In the genomic region with DNA sequence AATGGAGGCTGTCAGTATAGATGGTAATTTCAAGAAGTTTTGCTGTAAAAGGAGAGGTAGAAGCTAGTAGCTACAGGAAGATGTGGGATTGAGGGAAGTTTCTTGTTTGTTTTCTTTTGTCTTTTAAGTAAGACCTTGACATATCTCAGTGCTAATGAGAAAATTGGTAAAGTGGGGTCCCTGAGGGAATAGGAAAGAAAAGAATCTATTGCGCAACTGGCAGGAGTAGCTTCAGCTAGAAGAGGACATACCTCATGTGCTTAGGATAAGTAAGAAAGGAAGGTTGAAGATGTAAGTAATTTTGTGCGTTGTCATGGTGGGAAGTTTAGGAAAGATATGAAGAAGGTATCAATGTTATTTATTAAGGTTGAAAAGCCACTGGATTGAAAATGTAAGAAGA, we compare ENCODE assay signal across 28 cellular contexts.
"Had no signal": no experiment of that assay in that cellular context is flagged by ENCODE, and none has a peak within 500 bp of the region (broad histone marks: within the 10 kb centered on the region; RNA-seq: fewer than 3 reads in every experiment).

No MANE protein-coding gene starts in this region.

- H3K27me3 ChIP-seq: adrenal gland, SJSA1 had no signal

- H3K4me3 ChIP-seq: adrenal gland, SJSA1 had no signal

- H3K9me3 ChIP-seq: adrenal gland, SJSA1 had no signal

- H3K4me1 ChIP-seq: adrenal gland had no signal

- H3K27ac ChIP-seq: adrenal gland, SJSA1 had no signal

- FAIRE-seq: RCC 7860, TTC549 had no signal

- DNase-seq: activated B cell treated with CpG ODN at 0.5 μM for 24 hours; activated CD4-positive, alpha-beta memory T cell treated with anti-CD3 and anti-CD28 coated beads, Interleukin-2, amount 10 ng/mL, durations not matched to agents 7 days and 5 days; activated CD4-positive, alpha-beta T cell treated with anti-CD3 and anti-CD28 coated beads, Interleukin-2, amount 10 ng/mL, durations not matched to agents 7 days and 5 days; activated gamma-delta T cell treated with Interleukin-2 at 50 U/mL for 16 hours; activated naive CD4-positive, alpha-beta T cell treated with anti-CD3 and anti-CD28 coated beads, Interleukin-2, amount 10 ng/mL, durations not matched to agents 7 days and 5 days; activated naive CD8-positive, alpha-beta T cell treated with anti-CD3 and anti-CD28 coated beads for 36 hours; activated T-cell treated with anti-CD3 and anti-CD28 coated beads for 4 hours; activated T-cell treated with anti-CD3 and anti-CD28 coated beads, Interleukin-2, amount 50 U/mL, for 48 hours; adrenal gland; anterior cingulate cortex; cerebellar nuclear complex; KG1; MM.1S; NCI-H1105; NCI-H1436; NCI-H1694 treated with DMSO at 0.1 percent for 48 hours; NCI-H2029 treated with DMSO at 0.1 percent for 48 hours; NCI-H446; NCI-H524; PC-3; SHP77; T-cell; T-helper 2 cell; T1000 had no signal

- ATAC-seq: PC-3, SK-N-SH treated with all-trans-retinoic acid at 6 μM for 48 hours, T-cell had no signal

- H3K36me3 ChIP-seq: adrenal gland, SJSA1 had no signal
